In the genomic region with DNA sequence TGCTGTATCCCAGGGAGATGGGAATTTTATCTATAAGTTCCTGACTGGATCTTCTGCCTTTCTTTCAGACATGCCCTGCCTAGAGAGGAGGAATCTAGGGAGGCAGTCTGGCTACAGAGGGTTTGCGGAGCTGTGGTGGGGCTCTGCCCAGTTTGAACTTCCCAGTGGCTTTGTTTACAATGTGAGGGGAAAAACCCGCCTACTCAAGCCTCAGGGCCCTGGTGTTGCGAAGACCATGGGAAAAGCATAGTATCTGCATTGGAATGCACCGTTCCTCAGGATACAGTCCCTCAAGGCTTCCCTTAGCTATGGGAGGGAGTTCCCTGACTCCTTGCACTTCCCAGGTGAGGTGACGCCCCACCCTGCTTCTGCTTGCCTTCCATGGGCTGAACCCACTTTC, we compare ENCODE assay signal across 23 cellular contexts.
"Had no signal": no experiment of that assay in that cellular context is flagged by ENCODE, and none has a peak within 500 bp of the region (broad histone marks: within the 10 kb centered on the region; RNA-seq: fewer than 3 reads in every experiment).

No MANE protein-coding gene starts in this region.

- H3K4me1 Mint-ChIP-seq: central memory CD8-positive, alpha-beta T cell had no signal

- H3K4me1 ChIP-seq: vagina had no signal

- DNase-seq: activated CD4-positive, alpha-beta T cell treated with anti-CD3 and anti-CD28 coated beads for 48 hours; activated CD4-positive, alpha-beta T cell treated with anti-CD3 and anti-CD28 coated beads, Interleukin-2, amount 50 U/mL, for 48 hours; activated CD8-positive, alpha-beta memory T cell treated with anti-CD3 and anti-CD28 coated beads for 24 hours; activated effector memory CD4-positive, alpha-beta T cell treated with Interleukin-2 at 50 U/mL for 16 hours; activated naive CD4-positive, alpha-beta T cell treated with Interleukin-2 at 50 U/mL for 16 hours; anterior cingulate cortex; effector CD8-positive, alpha-beta T cell; left ventricle myocardium inferior; mucosa of descending colon; stimulated activated CD4-positive, alpha-beta T cell treated with anti-CD3 and anti-CD28 coated beads, Interleukin-12 subunit alpha, Interleukin-12 subunit beta, amount 100 ng/mL, for 4 hours; stimulated activated CD4-positive, alpha-beta T cell treated with anti-CD3 and anti-CD28 coated beads, Interleukin-4, amount 100 ng/mL, for 4 hours; stimulated activated CD8-positive, alpha-beta memory T cell treated with anti-CD3 and anti-CD28 coated beads, Interleukin-4, amount 100 ng/mL, for 48 hours; stimulated activated naive CD8-positive, alpha-beta T cell treated with anti-CD3 and anti-CD28 coated beads, Interleukin-15, amount 100 ng/mL, for 72 hours; substantia nigra; upper lobe of left lung had no signal

- H3K27ac ChIP-seq: left ventricle myocardium inferior, upper lobe of left lung, vagina had no signal

- H3K4me3 ChIP-seq: left ventricle myocardium inferior, lung, mucosa of descending colon, upper lobe of left lung, vagina had no signal

- H3K27me3 Mint-ChIP-seq: natural killer cell treated with Interleukin-12 subunit alpha and Interleukin-12 subunit beta and Interleukin-15 and Interleukin-18, amount 100 ng/mL, for 72 hours had no signal

- H3K9me3 ChIP-seq: mucosa of descending colon, upper lobe of left lung, vagina had no signal

- H3K4me3 Mint-ChIP-seq: activated naive CD8-positive, alpha-beta T cell; central memory CD8-positive, alpha-beta T cell; dendritic cell treated with granulocyte-macrophage colony-stimulating factor and Interleukin-4, amounts not matched to agents 40 ng/mL and 50 ng/mL, for 4 days; natural killer cell treated with Interleukin-12 subunit alpha and Interleukin-12 subunit beta and Interleukin-15 and Interleukin-18, amount 100 ng/mL, for 72 hours; stimulated activated memory B cell treated with anti-CD40 and anti-IgM and Interleukin-4, amounts not matched to agents 10 μg/mL and 1 μg/mL and 100 μg/mL, for 72 hours; stimulated activated naive CD8-positive, alpha-beta T cell treated with anti-CD3 and anti-CD28 coated beads, Interleukin-15, amount 100 ng/mL, for 72 hours had no signal

- H3K27me3 ChIP-seq: upper lobe of left lung, vagina had no signal

- H3K36me3 Mint-ChIP-seq: activated naive CD8-positive, alpha-beta T cell; natural killer cell treated with Interleukin-12 subunit alpha and Interleukin-12 subunit beta and Interleukin-15 and Interleukin-18, amount 100 ng/mL, for 72 hours; stimulated activated memory B cell treated with anti-CD40 and anti-IgM and Interleukin-4, amounts not matched to agents 10 μg/mL and 1 μg/mL and 100 μg/mL, for 72 hours had no signal

- ATAC-seq: mucosa of descending colon; natural killer cell treated with Interleukin-12 subunit alpha and Interleukin-12 subunit beta and Interleukin-15 and Interleukin-18, amount 100 ng/mL, for 72 hours; right cardiac atrium; stimulated activated memory B cell treated with anti-CD40 and anti-IgM and Interleukin-4, amounts not matched to agents 10 μg/mL and 1 μg/mL and 100 μg/mL, for 72 hours; stimulated activated naive CD8-positive, alpha-beta T cell treated with anti-CD3 and anti-CD28 coated beads, Interleukin-15, amount 100 ng/mL, for 72 hours had no signal

- H3K36me3 ChIP-seq: left ventricle myocardium inferior, upper lobe of left lung, vagina had no signal

- H3K27ac Mint-ChIP-seq: activated naive CD8-positive, alpha-beta T cell; dendritic cell treated with granulocyte-macrophage colony-stimulating factor and Interleukin-4, amounts not matched to agents 40 ng/mL and 50 ng/mL, for 4 days; natural killer cell treated with Interleukin-12 subunit alpha and Interleukin-12 subunit beta and Interleukin-15 and Interleukin-18, amount 100 ng/mL, for 72 hours; stimulated activated memory B cell treated with anti-CD40 and anti-IgM and Interleukin-4, amounts not matched to agents 10 μg/mL and 1 μg/mL and 100 μg/mL, for 72 hours; stimulated activated naive CD8-positive, alpha-beta T cell treated with anti-CD3 and anti-CD28 coated beads, Interleukin-15, amount 100 ng/mL, for 72 hours had no signal
